In genomic region chr6:44192428-44193041, GRCh38 we compare ENCODE assay signal across 2 cellular contexts.
TF ChIP-seq lines count a peak whose summit lies in the region.

No MANE protein-coding gene starts in this region.

TF ChIP-seq in HEK293, 187 proteins besides CTCF, POLR2A, EP300 and RAD21:
- TF ChIP-seq ZNF335 (tag by site-specific recombination; conservative IDR thresholded peaks at IDR 0.05) (0 out of 2 replicates have a peak, but pooled peaks have one; percentile 27), ZBTB10 (tag by site-specific recombination; IDR thresholded peaks at IDR 0.05) (no peak)

TF ChIP-seq in endothelial cell of umbilical vein, 7 proteins besides CTCF, POLR2A, EP300 and RAD21:
- TF ChIP-seq EZH2 (IDR thresholded peaks at IDR 0.05; ENCODE audit: borderline replicate concordance, low read depth, low read length, severe bottlenecking) (no peak), JUN (IDR thresholded peaks at IDR 0.05; ENCODE audit: borderline replicate concordance, insufficient read depth, insufficient read length, low read depth) (no peak), MAX (IDR thresholded peaks at IDR 0.05; ENCODE audit: insufficient read depth, insufficient read length) (no peak), GATA2 (IDR thresholded peaks at IDR 0.05; ENCODE audit: insufficient read depth, insufficient read length, low read depth, low read length) (no peak), FOS (IDR thresholded peaks at IDR 0.05; ENCODE audit: borderline replicate concordance, insufficient read depth, low read length) (no peak), MYC (IDR thresholded peaks at IDR 0.05; ENCODE audit: low read depth, low read length) (no peak), POLR2AphosphoS5 (IDR thresholded peaks at IDR 0.05; ENCODE audit: insufficient read depth, low read depth, low read length) (no peak)
